In the genomic region with DNA sequence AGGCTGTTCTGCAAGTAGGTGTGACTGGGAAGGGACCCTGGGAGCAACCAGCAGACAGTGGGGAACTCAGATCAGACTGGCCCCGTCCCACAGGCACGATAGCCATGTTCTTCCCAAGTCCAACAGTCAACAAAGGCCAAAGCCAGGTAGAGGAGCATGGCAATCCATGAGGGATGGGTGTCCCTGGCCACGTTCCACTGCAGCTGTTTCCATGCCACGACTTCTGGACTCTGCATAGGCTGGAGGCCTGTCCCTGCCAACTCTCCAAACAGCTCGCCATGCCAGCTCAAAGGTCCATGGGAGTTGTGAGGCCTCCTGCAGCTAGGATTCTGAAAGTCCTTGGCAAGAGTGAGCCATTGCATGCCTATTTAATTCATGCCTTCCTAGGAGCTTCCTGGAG, we compare ENCODE assay signal across 23 cellular contexts.
"Had no signal": no experiment of that assay in that cellular context is flagged by ENCODE, and none has a peak within 500 bp of the region (broad histone marks: within the 10 kb centered on the region; RNA-seq: fewer than 3 reads in every experiment).

No MANE protein-coding gene starts in this region.

- H3K27ac Mint-ChIP-seq: natural killer cell; nephron progenitor cell; stimulated activated effector memory CD8-positive, alpha-beta T cell treated with anti-CD3 and anti-CD28 coated beads, Interleukin-12 subunit alpha, Interleukin-12 subunit beta, amount 100 ng/mL, for 72 hours; stimulated activated naive CD8-positive, alpha-beta T cell treated with anti-CD3 and anti-CD28 coated beads, Interleukin-15, amount 100 ng/mL, for 72 hours; type B pancreatic cell had no signal

- H3K27me3 Mint-ChIP-seq: stimulated activated naive CD8-positive, alpha-beta T cell treated with anti-CD3 and anti-CD28 coated beads, Interleukin-15, amount 100 ng/mL, for 72 hours; type B pancreatic cell had no signal

- H3K36me3 Mint-ChIP-seq: stimulated activated effector memory CD8-positive, alpha-beta T cell treated with anti-CD3 and anti-CD28 coated beads, Interleukin-12 subunit alpha, Interleukin-12 subunit beta, amount 100 ng/mL, for 72 hours; type B pancreatic cell had no signal

- H3K4me3 Mint-ChIP-seq: natural killer cell; nephron progenitor cell; stimulated activated effector memory CD8-positive, alpha-beta T cell treated with anti-CD3 and anti-CD28 coated beads, Interleukin-12 subunit alpha, Interleukin-12 subunit beta, amount 100 ng/mL, for 72 hours; stimulated activated naive CD8-positive, alpha-beta T cell treated with anti-CD3 and anti-CD28 coated beads, Interleukin-15, amount 100 ng/mL, for 72 hours; type B pancreatic cell had no signal

- ATAC-seq: left cardiac atrium; left lung; lower lobe of right lung; natural killer cell; pancreas; right cardiac atrium; stimulated activated effector memory CD8-positive, alpha-beta T cell treated with anti-CD3 and anti-CD28 coated beads, Interleukin-12 subunit alpha, Interleukin-12 subunit beta, amount 100 ng/mL, for 72 hours; stimulated activated naive CD8-positive, alpha-beta T cell treated with anti-CD3 and anti-CD28 coated beads, Interleukin-15, amount 100 ng/mL, for 72 hours had no signal

- DNase-seq: hippocampal formation; kidney glomerular epithelial cell; left cardiac atrium; lower lobe of right lung; mammary epithelial cell; mesenchymal stem cell; natural killer cell; nephron progenitor cell; nucleus accumbens; retina; right cardiac atrium; sigmoid colon; small intestine; spleen; stimulated activated CD4-positive, alpha-beta T cell treated with anti-CD3 and anti-CD28 coated beads, Interleukin-4, amount 100 ng/mL, for 24 hours; stimulated activated naive CD4-positive, alpha-beta T cell treated with Interleukin-2 at 50 U/mL for 16 hours; stimulated activated naive CD8-positive, alpha-beta T cell treated with anti-CD3 and anti-CD28 coated beads, Interleukin-15, amount 100 ng/mL, for 72 hours; substantia nigra; uterus had no signal

- H3K4me1 Mint-ChIP-seq: natural killer cell; nephron progenitor cell; stimulated activated effector memory CD8-positive, alpha-beta T cell treated with anti-CD3 and anti-CD28 coated beads, Interleukin-12 subunit alpha, Interleukin-12 subunit beta, amount 100 ng/mL, for 72 hours; stimulated activated naive CD8-positive, alpha-beta T cell treated with anti-CD3 and anti-CD28 coated beads, Interleukin-15, amount 100 ng/mL, for 72 hours had no signal

- H3K9me3 Mint-ChIP-seq: nephron progenitor cell, type B pancreatic cell had no signal
